ENCODE assay signal across 1 cellular context in the genomic region with DNA sequence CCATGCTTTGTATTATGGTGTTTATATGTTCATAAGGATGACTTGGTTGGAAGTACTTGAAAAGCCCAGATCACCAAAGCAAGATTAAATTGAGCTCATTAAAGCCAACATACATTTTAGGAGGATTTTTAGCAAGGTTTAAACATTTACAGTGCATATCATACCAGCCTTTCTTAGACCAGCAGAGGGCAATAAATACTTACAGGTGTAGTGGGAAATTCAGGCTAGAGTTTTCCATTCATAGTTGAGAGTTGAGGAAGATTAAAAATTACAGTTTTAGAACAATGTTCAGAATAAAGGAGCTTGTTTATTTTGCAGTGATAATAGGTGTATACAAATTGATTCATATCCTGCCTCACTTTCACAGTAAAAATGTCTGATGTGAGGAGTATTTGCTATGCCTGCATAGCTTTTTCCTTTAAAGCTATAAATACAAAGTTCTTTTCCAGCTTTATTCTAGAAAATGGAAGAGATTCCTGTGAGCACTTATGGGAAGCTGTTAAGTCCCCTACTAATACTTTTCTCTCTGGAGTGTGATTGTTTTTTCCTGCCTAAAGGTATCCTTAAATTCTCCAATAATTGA.
TF ChIP-seq lines count a peak whose summit lies in the region.

No MANE protein-coding gene starts in this region.

TF ChIP-seq in GM12878, 131 proteins besides CTCF, POLR2A, EP300 and RAD21 (continued from another document):
- peak; percentile 77; the same call in 1 of the 2 replicates for TF ChIP-seq ZNF592 (IDR thresholded peaks at IDR 0.05)
- TF ChIP-seq ZNF24 (IDR thresholded peaks at IDR 0.05) = 0 out of 2 replicates have a peak, but pooled peaks have one; percentile 62
- peak; percentile 94; the same call in 1 of the 2 replicates for TF ChIP-seq SMC3 (IDR thresholded peaks at IDR 0.05; ENCODE audit: borderline replicate concordance, low read length)
- no peak for TF ChIP-seq USF1 (IDR thresholded peaks at IDR 0.05; ENCODE audit: borderline replicate concordance, extremely low read length, insufficient read depth, low read depth, low read length)
